Comparison of ENCODE assay signal across 27 cellular contexts in the genomic region with DNA sequence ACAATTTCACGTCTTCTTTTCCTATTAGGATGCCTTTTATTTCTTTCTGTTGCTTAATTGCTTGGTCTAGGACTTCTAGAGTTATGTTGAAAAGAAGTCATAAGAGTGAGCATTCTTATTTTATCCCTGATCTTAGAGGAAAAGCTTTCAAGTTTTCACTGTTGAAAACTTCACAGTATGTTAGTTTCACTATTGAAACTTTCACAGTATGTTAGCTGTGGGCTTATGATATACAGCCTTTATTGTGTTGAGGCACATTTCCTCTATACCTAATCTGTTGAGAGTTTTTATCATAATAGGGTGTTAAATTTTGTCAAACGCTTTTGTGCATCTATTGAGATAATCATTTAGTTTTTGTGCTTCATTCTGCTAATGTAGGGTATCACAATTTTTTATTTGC.
"Had no signal": no experiment of that assay in that cellular context is flagged by ENCODE, and none has a peak within 500 bp of the region (broad histone marks: within the 10 kb centered on the region; RNA-seq: fewer than 3 reads in every experiment).

No MANE protein-coding gene starts in this region.

- FAIRE-seq: urothelium cell line had no signal

- ATAC-seq: natural killer cell; right cardiac atrium; sciatic nerve; stimulated activated effector memory CD8-positive, alpha-beta T cell treated with anti-CD3 and anti-CD28 coated beads, Interleukin-12 subunit alpha, Interleukin-12 subunit beta, amount 100 ng/mL, for 72 hours; upper lobe of right lung had no signal

- H3K36me3 ChIP-seq: left ventricle myocardium inferior, neural progenitor cell, neutrophil, prostate gland, suprapubic skin, thoracic aorta, tibial artery, upper lobe of right lung had no signal

- H3K9me3 ChIP-seq: neutrophil, prostate gland, tibial artery had no signal

- H3K4me2 ChIP-seq: hepatocyte, neural progenitor cell had no signal

- H3K4me1 ChIP-seq: left ventricle myocardium inferior, neural progenitor cell, prostate gland, suprapubic skin, tibial artery, upper lobe of right lung had no signal

- H3K27me3 Mint-ChIP-seq: naive B cell; stimulated activated naive CD8-positive, alpha-beta T cell treated with anti-CD3 and anti-CD28 coated beads, Interleukin-15, Interleukin-2, amounts not matched to agents 100 ng/mL and 50 ng/mL, for 24 hours had no signal

- H3K27ac Mint-ChIP-seq: mesothelial cell of epicardium; naive B cell; natural killer cell; nephron progenitor cell; neural progenitor cell; stimulated activated effector memory CD8-positive, alpha-beta T cell treated with anti-CD3 and anti-CD28 coated beads, Interleukin-12 subunit alpha, Interleukin-12 subunit beta, amount 100 ng/mL, for 72 hours; stimulated activated naive CD8-positive, alpha-beta T cell treated with anti-CD3 and anti-CD28 coated beads, Interleukin-15, Interleukin-2, amounts not matched to agents 100 ng/mL and 50 ng/mL, for 24 hours had no signal

- H3K27me3 ChIP-seq: hepatocyte, neural progenitor cell, neutrophil, suprapubic skin, tibial artery, upper lobe of right lung had no signal

- DNase-seq: islet precursor cell; left ventricle myocardium inferior; mesendoderm; naive B cell; natural killer cell; nephron progenitor cell; occipital lobe; retina; right cardiac atrium; stimulated activated CD4-positive, alpha-beta T cell treated with anti-CD3 and anti-CD28 coated beads, Interleukin-4, amount 100 ng/mL, for 24 hours; stimulated activated naive CD4-positive, alpha-beta T cell; tibial artery; trophoblast cell; upper lobe of right lung had no signal

- H3K9ac ChIP-seq: neural progenitor cell had no signal

- H3K4me3 ChIP-seq: hepatocyte, left ventricle myocardium inferior, lung, neural progenitor cell, prostate gland, skin epidermis, suprapubic skin, thoracic aorta, tibial artery, upper lobe of right lung had no signal

- H3K27ac ChIP-seq: hepatocyte, left ventricle myocardium inferior, neural progenitor cell, neutrophil, prostate gland, skin epidermis, suprapubic skin, thoracic aorta, tibial artery, upper lobe of right lung had no signal

- H2AFZ ChIP-seq: hepatocyte, neural progenitor cell had no signal

- H3K4me1 Mint-ChIP-seq: mesothelial cell of epicardium; naive B cell; natural killer cell; nephron progenitor cell; neural progenitor cell; stimulated activated effector memory CD8-positive, alpha-beta T cell treated with anti-CD3 and anti-CD28 coated beads, Interleukin-12 subunit alpha, Interleukin-12 subunit beta, amount 100 ng/mL, for 72 hours had no signal

- H3K79me2 ChIP-seq: hepatocyte had no signal

- H3K36me3 Mint-ChIP-seq: mesothelial cell of epicardium; naive B cell; neural progenitor cell; stimulated activated effector memory CD8-positive, alpha-beta T cell treated with anti-CD3 and anti-CD28 coated beads, Interleukin-12 subunit alpha, Interleukin-12 subunit beta, amount 100 ng/mL, for 72 hours had no signal

- H3K4me3 Mint-ChIP-seq: mesothelial cell of epicardium; naive B cell; natural killer cell; nephron progenitor cell; neural progenitor cell; stimulated activated effector memory CD8-positive, alpha-beta T cell treated with anti-CD3 and anti-CD28 coated beads, Interleukin-12 subunit alpha, Interleukin-12 subunit beta, amount 100 ng/mL, for 72 hours; stimulated activated naive CD8-positive, alpha-beta T cell treated with anti-CD3 and anti-CD28 coated beads, Interleukin-15, Interleukin-2, amounts not matched to agents 100 ng/mL and 50 ng/mL, for 24 hours had no signal
